ENCODE assay signal across 13 cellular contexts in the genomic region with DNA sequence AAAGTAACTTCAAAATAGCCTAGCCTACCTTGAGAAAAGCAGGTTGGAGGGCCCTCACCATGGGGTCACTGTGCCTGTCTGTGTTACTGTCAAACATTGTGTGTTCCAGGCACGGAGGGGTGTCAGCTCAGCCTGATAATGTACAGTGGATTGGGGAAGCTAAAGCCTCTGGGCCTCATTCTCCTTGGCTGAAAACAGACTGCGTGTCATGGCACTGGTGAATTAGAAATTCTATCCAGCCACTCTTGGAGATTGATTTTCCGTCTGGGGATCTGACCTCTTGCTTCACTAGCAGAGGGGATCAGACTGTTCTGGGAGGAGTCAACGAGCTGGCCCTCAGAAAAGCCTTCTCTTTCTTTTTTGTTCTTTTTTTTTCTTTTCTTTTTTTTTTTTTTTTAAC.
DNase-seq lines count a peak whose midpoint lies in the region; ATAC-seq and TF ChIP-seq lines count a peak whose summit lies in the region.
"Had no signal": no experiment of that assay in that cellular context is flagged by ENCODE, and none has a peak within 500 bp of the region (broad histone marks: within the 10 kb centered on the region; RNA-seq: fewer than 3 reads in every experiment).

No MANE protein-coding gene starts in this region.

- H3K4me2 ChIP-seq in hepatocyte, result no peak overlapping the region

- no peaks in the 10 kb centered on the region for H4K20me1 ChIP-seq in hepatocyte (ENCODE audit: insufficient read depth, poor library complexity, severe bottlenecking)

- H3K27me3 Mint-ChIP-seq in HFFc6 (ENCODE audit: insufficient read depth), result no peaks in the 10 kb centered on the region; the same call in 1 of the 2 replicates
- H3K27me3 Mint-ChIP-seq: activated CD4-positive, alpha-beta T cell treated with anti-CD3 and anti-CD28 coated beads for 36 hours; naive thymus-derived CD4-positive, alpha-beta T cell had no signal

- DNase-seq in HFFc6 (no peak), WERI-Rb-1 (peak; percentile 87), hepatocyte (ENCODE audit: low spot score) (no peak), gastrocnemius medialis (peak; percentile 76 to 82), foreskin melanocyte (no peak), NCI-H748 treated with DMSO at 0.1 percent for 48 hours (lab: John Stamatoyannopoulos, UW) (no peak), superior temporal gyrus (ENCODE audit: extremely low spot score) (no peak)
- DNase-seq in stimulated activated CD4-positive, alpha-beta T cell treated with anti-CD3 and anti-CD28 coated beads, Interleukin-4, amount 100 ng/mL, for 24 hours, result no peak
- DNase-seq: activated CD4-positive, alpha-beta T cell treated with anti-CD3 and anti-CD28 coated beads for 36 hours; brain microvascular endothelial cell; HCEC 1CT; naive thymus-derived CD4-positive, alpha-beta T cell; stimulated activated CD4-positive, alpha-beta T cell treated with anti-CD3 and anti-CD28 coated beads, Interleukin-12 subunit alpha, Interleukin-12 subunit beta, amount 100 ng/mL, for 4 hours had no signal

- no peaks in the 10 kb centered on the region for H3K9me3 Mint-ChIP-seq in HFFc6

- no peaks in the 10 kb centered on the region for H3K27me3 ChIP-seq in WERI-Rb-1 (ENCODE audit: insufficient read depth, low read depth, severe bottlenecking)
- H3K27me3 ChIP-seq in hepatocyte, result no peaks in the 10 kb centered on the region
- H3K27me3 ChIP-seq in gastrocnemius medialis, result no peaks in the 10 kb centered on the region
- H3K27me3 ChIP-seq: brain microvascular endothelial cell had no signal

- H3K4me1 Mint-ChIP-seq in HFFc6 (ENCODE audit: low read depth), result peaks cover 44% of the 10 kb centered on the region
- H3K4me1 Mint-ChIP-seq: activated CD4-positive, alpha-beta T cell treated with anti-CD3 and anti-CD28 coated beads for 36 hours had no signal

- peaks cover 6% of the 10 kb centered on the region for H3K36me3 Mint-ChIP-seq in HFFc6 (ENCODE audit: low read depth)

- H3K4me3 Mint-ChIP-seq in HFFc6, result no peak overlapping the region
- H3K4me3 Mint-ChIP-seq: activated CD4-positive, alpha-beta T cell treated with anti-CD3 and anti-CD28 coated beads for 36 hours; naive thymus-derived CD4-positive, alpha-beta T cell had no signal

- peaks cover 38% of the 10 kb centered on the region for H3K4me1 ChIP-seq in hepatocyte (ENCODE audit: insufficient read depth)
- H3K4me1 ChIP-seq in gastrocnemius medialis, result peaks cover 61 to 62% of the 10 kb centered on the region in 2 donors

- H3K9me2 ChIP-seq in hepatocyte (replicated peaks; ENCODE audit: insufficient read depth), result no peaks in the 10 kb centered on the region

- peak overlapping the region; percentile 95 for H3K27ac Mint-ChIP-seq in HFFc6
- H3K27ac Mint-ChIP-seq: activated CD4-positive, alpha-beta T cell treated with anti-CD3 and anti-CD28 coated beads for 36 hours; naive thymus-derived CD4-positive, alpha-beta T cell had no signal

- no peak overlapping the region for H2AFZ ChIP-seq in hepatocyte

- H3K36me3 ChIP-seq in WERI-Rb-1, result no peaks in the 10 kb centered on the region
- H3K36me3 ChIP-seq in hepatocyte (replicated peaks; ENCODE audit: insufficient read depth, low read depth), result no peaks in the 10 kb centered on the region
- H3K36me3 ChIP-seq in gastrocnemius medialis, result no peaks in the 10 kb centered on the region
- H3K36me3 ChIP-seq: brain microvascular endothelial cell had no signal

- H3K79me2 ChIP-seq in hepatocyte, result no peaks in the 10 kb centered on the region

- in situ Hi-C loops in gastrocnemius medialis (cut with MboI; ENCODE audit: low sequenced_read_pairs in 4 of 4), result loop anchor here (10.0 to 25.0 kb wide), 5 partner anchors 179 to 906 kb away; a partner anchor contains a TSS

- H3K4me3 ChIP-seq in WERI-Rb-1 (ENCODE audit: low read depth, low read length) (peak overlapping the region; percentile 21; the same call in 1 of the 2 replicates), hepatocyte (no peak overlapping the region), gastrocnemius medialis (peak overlapping the region in 1 of 4 donors; percentile 32)

- H3K27ac ChIP-seq in WERI-Rb-1 (peak overlapping the region; percentile 91), hepatocyte (peak overlapping the region; percentile 61), gastrocnemius medialis (peak overlapping the region; percentile 85 to 89 (median 87))
- H3K27ac ChIP-seq: brain microvascular endothelial cell had no signal

- H3K9me3 ChIP-seq in WERI-Rb-1 (ENCODE audit: severe bottlenecking) (no peaks in the 10 kb centered on the region), hepatocyte (ENCODE audit: low read depth) (no peaks in the 10 kb centered on the region), gastrocnemius medialis (no peaks in the 10 kb centered on the region)

- intact Hi-C loops in gastrocnemius medialis (cut with DNase I; ENCODE audit: low total_unique reads), result loop anchor here (2.0 to 5.0 kb wide), 5 partner anchors 90 to 909 kb away; a partner anchor contains a TSS

- TF ChIP-seq CTCF in HFFc6 (IDR thresholded peaks at IDR 0.05) (no peak), WERI-Rb-1 (IDR thresholded peaks at IDR 0.05; ENCODE audit: low read depth, low read length) (no peak), hepatocyte (IDR thresholded peaks at IDR 0.05; ENCODE audit: poor library complexity) (no peak), gastrocnemius medialis (IDR thresholded peaks at IDR 0.05 in 4 of 5, conservative IDR thresholded peaks at IDR 0.05 in 1 of 5) (no peak)

- WGBS in hepatocyte (ENCODE audit: low lambda C conversion rate, missing lambda C conversion rate), result 39% methylated on average over 4 of the region's 4 CpGs

- peak; percentile 77 to 87 for ATAC-seq in gastrocnemius medialis
- ATAC-seq: activated CD4-positive, alpha-beta T cell treated with anti-CD3 and anti-CD28 coated beads for 36 hours; naive thymus-derived CD4-positive, alpha-beta T cell had no signal

- peak in 1 of 2 donors; percentile 63 for TF ChIP-seq POLR2A in gastrocnemius medialis (IDR thresholded peaks at IDR 0.05)

Comparison
In these comparisons a context has a peak if more than half of its experiments do, and no peak if none do; other contexts are left out.
1. DNase-seq: peak in WERI-Rb-1 (single experiment) and gastrocnemius medialis (2 of 2); none in HFFc6 (single experiment), hepatocyte (single experiment), foreskin melanocyte (single experiment), NCI-H748 treated with DMSO at 0.1 percent for 48 hours (single experiment), superior temporal gyrus (single experiment) and stimulated activated CD4-positive, alpha-beta T cell treated with anti-CD3 and anti-CD28 coated beads, Interleukin-4, amount 100 ng/mL, for 24 hours (single experiment).
2. Peak in every context shown above with its lines, with median percentiles within 50 percentile points of each other: H3K27ac ChIP-seq.